Comparison of ENCODE assay signal across 24 cellular contexts in the genomic region with DNA sequence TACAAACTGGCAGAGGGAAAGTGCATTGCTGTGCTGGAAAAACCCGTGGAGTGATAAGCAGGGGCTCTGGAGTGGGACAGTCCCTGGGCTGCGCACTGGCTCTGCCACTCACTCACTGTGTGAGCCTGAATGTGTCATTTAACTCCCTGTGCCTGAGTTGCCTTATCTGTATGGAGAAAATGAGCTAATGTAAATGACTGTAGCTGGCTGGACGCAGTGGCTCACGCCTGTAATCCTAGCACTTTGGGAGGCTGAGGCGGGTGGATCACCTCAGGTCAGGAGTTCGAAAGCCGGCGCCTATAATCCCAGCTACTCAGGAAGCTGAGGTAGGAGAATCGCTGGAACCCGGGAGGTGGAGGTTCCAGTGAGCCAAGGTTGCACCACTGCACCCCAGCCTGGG.
"Had no signal": no experiment of that assay in that cellular context is flagged by ENCODE, and none has a peak within 500 bp of the region (broad histone marks: within the 10 kb centered on the region; RNA-seq: fewer than 3 reads in every experiment).

No MANE protein-coding gene starts in this region.

- H3K4me3 Mint-ChIP-seq: activated CD4-positive, alpha-beta T cell treated with anti-CD3 and anti-CD28 coated beads, Interleukin-2, amount 10 ng/mL, durations not matched to agents 7 days and 5 days; activated CD8-positive, alpha-beta T cell treated with anti-CD3 and anti-CD28 coated beads for 36 hours; activated naive CD4-positive, alpha-beta T cell treated with anti-CD3 and anti-CD28 coated beads, Interleukin-2, amount 50 U/mL, for 24 hours; activated naive CD8-positive, alpha-beta T cell treated with anti-CD3 and anti-CD28 coated beads, Interleukin-2, amount 50 U/mL, for 24 hours; activated T-cell treated with anti-CD3 and anti-CD28 coated beads, Interleukin-2, amount 50 U/mL, for 4 hours; activated T-helper 17 cell treated with anti-CD3 and anti-CD28 coated beads, Interleukin-2, amount 50 U/mL, for 72 hours; dendritic cell treated with granulocyte-macrophage colony-stimulating factor and Interleukin-4, amounts not matched to agents 40 ng/mL and 50 ng/mL, for 4 days; endodermal cell; nephron; stimulated activated memory B cell treated with anti-CD40 and anti-IgM and Interleukin-4, amounts not matched to agents 10 μg/mL and 1 μg/mL and 100 μg/mL, for 72 hours had no signal

- H3K4me1 Mint-ChIP-seq: activated CD4-positive, alpha-beta T cell treated with anti-CD3 and anti-CD28 coated beads, Interleukin-2, amount 10 ng/mL, durations not matched to agents 7 days and 5 days; activated naive CD4-positive, alpha-beta T cell treated with anti-CD3 and anti-CD28 coated beads, Interleukin-2, amount 50 U/mL, for 24 hours; activated naive CD8-positive, alpha-beta T cell treated with anti-CD3 and anti-CD28 coated beads, Interleukin-2, amount 50 U/mL, for 24 hours; activated T-helper 17 cell treated with anti-CD3 and anti-CD28 coated beads, Interleukin-2, amount 50 U/mL, for 72 hours; endodermal cell; nephron; stimulated activated memory B cell treated with anti-CD40 and anti-IgM and Interleukin-4, amounts not matched to agents 10 μg/mL and 1 μg/mL and 100 μg/mL, for 72 hours had no signal

- FAIRE-seq: small intestine, TTC549 had no signal

- H3K27ac Mint-ChIP-seq: activated CD4-positive, alpha-beta T cell treated with anti-CD3 and anti-CD28 coated beads, Interleukin-2, amount 10 ng/mL, durations not matched to agents 7 days and 5 days; activated CD8-positive, alpha-beta T cell treated with anti-CD3 and anti-CD28 coated beads for 36 hours; activated naive CD4-positive, alpha-beta T cell treated with anti-CD3 and anti-CD28 coated beads, Interleukin-2, amount 50 U/mL, for 24 hours; activated naive CD8-positive, alpha-beta T cell treated with anti-CD3 and anti-CD28 coated beads, Interleukin-2, amount 50 U/mL, for 24 hours; activated T-helper 17 cell treated with anti-CD3 and anti-CD28 coated beads, Interleukin-2, amount 50 U/mL, for 72 hours; dendritic cell treated with granulocyte-macrophage colony-stimulating factor and Interleukin-4, amounts not matched to agents 40 ng/mL and 50 ng/mL, for 4 days; endodermal cell; nephron; stimulated activated memory B cell treated with anti-CD40 and anti-IgM and Interleukin-4, amounts not matched to agents 10 μg/mL and 1 μg/mL and 100 μg/mL, for 72 hours had no signal

- H3K9me3 Mint-ChIP-seq: activated CD4-positive, alpha-beta T cell treated with anti-CD3 and anti-CD28 coated beads, Interleukin-2, amount 10 ng/mL, durations not matched to agents 7 days and 5 days; activated CD8-positive, alpha-beta T cell treated with anti-CD3 and anti-CD28 coated beads for 36 hours; activated naive CD4-positive, alpha-beta T cell treated with anti-CD3 and anti-CD28 coated beads, Interleukin-2, amount 50 U/mL, for 24 hours; activated naive CD8-positive, alpha-beta T cell treated with anti-CD3 and anti-CD28 coated beads, Interleukin-2, amount 50 U/mL, for 24 hours; activated T-cell treated with anti-CD3 and anti-CD28 coated beads, Interleukin-2, amount 50 U/mL, for 4 hours; activated T-helper 17 cell treated with anti-CD3 and anti-CD28 coated beads, Interleukin-2, amount 50 U/mL, for 72 hours; dendritic cell treated with granulocyte-macrophage colony-stimulating factor and Interleukin-4, amounts not matched to agents 40 ng/mL and 50 ng/mL, for 4 days; endodermal cell; nephron; stimulated activated memory B cell treated with anti-CD40 and anti-IgM and Interleukin-4, amounts not matched to agents 10 μg/mL and 1 μg/mL and 100 μg/mL, for 72 hours had no signal

- ATAC-seq: activated CD8-positive, alpha-beta T cell treated with anti-CD3 and anti-CD28 coated beads for 36 hours; activated naive CD8-positive, alpha-beta T cell treated with anti-CD3 and anti-CD28 coated beads, Interleukin-2, amount 50 U/mL, for 24 hours; activated T-cell treated with anti-CD3 and anti-CD28 coated beads, Interleukin-2, amount 50 U/mL, for 4 hours; activated T-helper 17 cell treated with anti-CD3 and anti-CD28 coated beads, Interleukin-2, amount 50 U/mL, for 72 hours; foreskin keratinocyte; left lobe of liver; stimulated activated memory B cell treated with anti-CD40 and anti-IgM and Interleukin-4, amounts not matched to agents 10 μg/mL and 1 μg/mL and 100 μg/mL, for 72 hours had no signal

- DNase-seq: activated CD4-positive, alpha-beta T cell treated with anti-CD3 and anti-CD28 coated beads for 1 hour; activated CD4-positive, alpha-beta T cell treated with anti-CD3 and anti-CD28 coated beads, Interleukin-2, amount 10 ng/mL, durations not matched to agents 7 days and 5 days; activated CD8-positive, alpha-beta T cell treated with anti-CD3 and anti-CD28 coated beads for 36 hours; activated gamma-delta T cell treated with Interleukin-2 at 50 U/mL for 16 hours; activated naive CD8-positive, alpha-beta T cell treated with anti-CD3 and anti-CD28 coated beads, Interleukin-2, amount 50 U/mL, for 24 hours; activated T-cell treated with anti-CD3 and anti-CD28 coated beads, Interleukin-2, amount 50 U/mL, for 4 hours; amygdala; central memory CD4-positive, alpha-beta T cell; endodermal cell; foreskin keratinocyte; heart right ventricle; mesendoderm; sigmoid colon; small intestine; stimulated activated CD4-positive, alpha-beta T cell treated with anti-CD3 and anti-CD28 coated beads, Interleukin-4, amount 100 ng/mL, for 24 hours; stomach; tibial artery had no signal

- H3K27me3 Mint-ChIP-seq: activated CD8-positive, alpha-beta T cell treated with anti-CD3 and anti-CD28 coated beads for 36 hours; activated naive CD4-positive, alpha-beta T cell treated with anti-CD3 and anti-CD28 coated beads, Interleukin-2, amount 50 U/mL, for 24 hours; activated T-helper 17 cell treated with anti-CD3 and anti-CD28 coated beads, Interleukin-2, amount 50 U/mL, for 72 hours; stimulated activated memory B cell treated with anti-CD40 and anti-IgM and Interleukin-4, amounts not matched to agents 10 μg/mL and 1 μg/mL and 100 μg/mL, for 72 hours had no signal

- H3K36me3 Mint-ChIP-seq: stimulated activated memory B cell treated with anti-CD40 and anti-IgM and Interleukin-4, amounts not matched to agents 10 μg/mL and 1 μg/mL and 100 μg/mL, for 72 hours had no signal
